Comparison of ENCODE assay signal across 2 cellular contexts in genomic region chr15:81163961-81164800, GRCh38.
TF ChIP-seq lines count a peak whose summit lies in the region.

No MANE protein-coding gene starts in this region.

TF ChIP-seq in GM23338, 12 proteins besides CTCF, POLR2A, EP300 and RAD21 (continued from another document):
- TF ChIP-seq ZNF462 (CRISPR knock-in tag; IDR thresholded peaks at IDR 0.05) (no peak), NANOG (IDR thresholded peaks at IDR 0.05; ENCODE audit: borderline replicate concordance) (no peak), POLR2AphosphoS5 (IDR thresholded peaks at IDR 0.05; ENCODE audit: low read depth) (no peak), ZNF331 (CRISPR knock-in tag; IDR thresholded peaks at IDR 0.05; ENCODE audit: low read depth) (no peak), REST (IDR thresholded peaks at IDR 0.05; ENCODE audit: unreplicated experiment) (no peak), EZH2 (IDR thresholded peaks at IDR 0.05; ENCODE audit: low read depth, unreplicated experiment) (no peak), STAT1 (IDR thresholded peaks at IDR 0.05; ENCODE audit: unreplicated experiment) (no peak), JUNB (IDR thresholded peaks at IDR 0.05; ENCODE audit: unreplicated experiment) (no peak), ETS1 (IDR thresholded peaks at IDR 0.05) (no peak), ZNF114 (CRISPR knock-in tag; IDR thresholded peaks at IDR 0.05) (no peak)
TF ChIP-seq in GM23338: peak in this region for 0.

TF ChIP-seq in SK-N-SH treated with all-trans-retinoic acid at 6 μM for 48 hours, 23 proteins besides CTCF, POLR2A, EP300 and RAD21 (continued from another document):
- TF ChIP-seq TSHZ2 (CRISPR knock-in tag; IDR thresholded peaks at IDR 0.05): no peak
- TF ChIP-seq ZNF8 (CRISPR knock-in tag; IDR thresholded peaks at IDR 0.05): no peak
- TF ChIP-seq TOX (CRISPR knock-in tag; IDR thresholded peaks at IDR 0.05; ENCODE audit: borderline replicate concordance): no peak
- no peak for TF ChIP-seq CSDC2 (CRISPR knock-in tag; IDR thresholded peaks at IDR 0.05)
- TF ChIP-seq BACH2 (CRISPR knock-in tag; IDR thresholded peaks at IDR 0.05; ENCODE audit: borderline replicate concordance): no peak
- no peak for TF ChIP-seq ZC3H10 (CRISPR knock-in tag; IDR thresholded peaks at IDR 0.05)
- TF ChIP-seq SNAI2 (CRISPR knock-in tag; IDR thresholded peaks at IDR 0.05): no peak
- no peak for TF ChIP-seq PPARA (CRISPR knock-in tag; IDR thresholded peaks at IDR 0.05; ENCODE audit: borderline replicate concordance)
- TF ChIP-seq ZFP3 (CRISPR knock-in tag; IDR thresholded peaks at IDR 0.05): no peak
- no peak for TF ChIP-seq ARNTL (CRISPR knock-in tag; IDR thresholded peaks at IDR 0.05; ENCODE audit: borderline replicate concordance, low read depth)
- no peak for TF ChIP-seq RARB (CRISPR knock-in tag; IDR thresholded peaks at IDR 0.05)
- no peak for TF ChIP-seq ZNF565 (CRISPR knock-in tag; conservative IDR thresholded peaks at IDR 0.05; ENCODE audit: low read depth)
- no peak for TF ChIP-seq ZNF70 (CRISPR knock-in tag; IDR thresholded peaks at IDR 0.05)
- no peak for TF ChIP-seq CREB5 (CRISPR knock-in tag; IDR thresholded peaks at IDR 0.05; ENCODE audit: low read depth)
- no peak for TF ChIP-seq ZFP30 (CRISPR knock-in tag; IDR thresholded peaks at IDR 0.05)
